Comparison of ENCODE assay signal across 12 cellular contexts in the genomic region with DNA sequence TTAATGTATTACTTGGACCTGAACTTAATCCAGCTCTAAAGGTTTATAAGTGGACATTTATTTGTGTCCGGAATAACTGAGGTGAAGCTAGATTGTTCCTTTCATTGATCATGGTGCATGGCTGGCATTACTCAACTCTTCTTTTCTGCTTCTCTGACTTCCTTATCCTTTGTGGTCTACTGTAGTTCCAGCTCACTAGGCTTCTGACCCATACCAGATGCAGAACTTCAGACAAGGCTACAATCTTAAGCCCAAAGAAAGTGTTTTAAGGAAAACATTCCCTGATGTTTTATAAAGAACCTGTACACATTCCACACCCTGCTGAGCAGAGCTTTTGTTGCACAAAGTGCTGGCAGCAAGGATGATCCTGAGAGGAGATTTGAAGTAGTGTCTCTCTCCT.
A peak's percentile ranks its signal among the peaks of the same experiment; 100 is the strongest.
DNase-seq lines count a peak whose midpoint lies in the region; ATAC-seq and TF ChIP-seq lines count a peak whose summit lies in the region.
"Had no signal": no experiment of that assay in that cellular context is flagged by ENCODE, and none has a peak within 500 bp of the region (broad histone marks: within the 10 kb centered on the region; RNA-seq: fewer than 3 reads in every experiment).

No MANE protein-coding gene starts in this region.

- DNase-seq in activated naive CD8-positive, alpha-beta T cell treated with anti-CD3 and anti-CD28 coated beads for 36 hours = no peak
- DNase-seq in NOMO-1 treated with DMSO at 0.1 percent for 48 hours (lab: John Stamatoyannopoulos, UW; ENCODE audit: unreplicated experiment) (peak; percentile 23), fibroblast of villous mesenchyme (ENCODE audit: low read depth) (peak; percentile 26), upper lobe of right lung (no peak), NCI-H2227 treated with DMSO at 0.1 percent for 48 hours (lab: John Stamatoyannopoulos, UW) (no peak)
- DNase-seq in activated CD4-positive, alpha-beta T cell treated with anti-CD3 and anti-CD28 coated beads for 1 hour = no peak
- DNase-seq: gastrocnemius medialis, Peyer's patch, right lobe of liver had no signal

- intact Hi-C loops in upper lobe of right lung (cut with DNase I) = no loop called here

- peaks cover 16% of the 10 kb centered on the region for H3K4me1 ChIP-seq in upper lobe of right lung
- H3K4me1 ChIP-seq: right lobe of liver had no signal

- H3K4me3 ChIP-seq in fibroblast of villous mesenchyme (ENCODE audit: low read depth, low read length) (no peak overlapping the region), upper lobe of right lung (no peak overlapping the region)
- H3K4me3 ChIP-seq: gastrocnemius medialis, Peyer's patch, right lobe of liver had no signal

- H3K27ac Mint-ChIP-seq in activated naive CD8-positive, alpha-beta T cell = no peak overlapping the region
- H3K27ac Mint-ChIP-seq in activated naive CD8-positive, alpha-beta T cell treated with anti-CD3 and anti-CD28 coated beads for 36 hours = no peak overlapping the region
- H3K27ac Mint-ChIP-seq: activated T-helper 1 cell treated with anti-CD3 and anti-CD28 coated beads, Interleukin-12 subunit alpha, Interleukin-12 subunit beta, Interleukin-2, Interleukin-4 antibody, amounts not matched to agents 30 ng/mL and 10 ng/mL and 1 ng/mL, durations not matched to agents 14 hours and 24 hours and 36 hours had no signal

- ATAC-seq in upper lobe of right lung (peak; percentile 79), HG03442 (IDR thresholded peaks at IDR 0.05; ENCODE audit: unreplicated experiment) (no peak)
- ATAC-seq: gastrocnemius medialis, right lobe of liver had no signal

- H3K27me3 ChIP-seq in upper lobe of right lung = no peaks in the 10 kb centered on the region
- H3K27me3 ChIP-seq: gastrocnemius medialis, Peyer's patch, right lobe of liver had no signal

- H3K27me3 Mint-ChIP-seq in activated naive CD8-positive, alpha-beta T cell = no peaks in the 10 kb centered on the region
- no peaks in the 10 kb centered on the region for H3K27me3 Mint-ChIP-seq in activated naive CD8-positive, alpha-beta T cell treated with anti-CD3 and anti-CD28 coated beads for 36 hours

- peaks cover 2% of the 10 kb centered on the region for H3K36me3 Mint-ChIP-seq in activated naive CD8-positive, alpha-beta T cell
- H3K36me3 Mint-ChIP-seq in activated naive CD8-positive, alpha-beta T cell treated with anti-CD3 and anti-CD28 coated beads for 36 hours = no peaks in the 10 kb centered on the region

- H3K4me1 Mint-ChIP-seq in activated naive CD8-positive, alpha-beta T cell (ENCODE audit: low read depth) = peaks cover 77% of the 10 kb centered on the region
- peaks cover 56% of the 10 kb centered on the region for H3K4me1 Mint-ChIP-seq in activated naive CD8-positive, alpha-beta T cell treated with anti-CD3 and anti-CD28 coated beads for 36 hours

- peak overlapping the region; percentile 30 for H3K4me3 Mint-ChIP-seq in activated naive CD8-positive, alpha-beta T cell
- no peak overlapping the region for H3K4me3 Mint-ChIP-seq in activated naive CD8-positive, alpha-beta T cell treated with anti-CD3 and anti-CD28 coated beads for 36 hours
- H3K4me3 Mint-ChIP-seq: activated T-helper 1 cell treated with anti-CD3 and anti-CD28 coated beads, Interleukin-12 subunit alpha, Interleukin-12 subunit beta, Interleukin-2, Interleukin-4 antibody, amounts not matched to agents 30 ng/mL and 10 ng/mL and 1 ng/mL, durations not matched to agents 14 hours and 24 hours and 36 hours had no signal

- H3K9me3 ChIP-seq in upper lobe of right lung = no peaks in the 10 kb centered on the region
- H3K9me3 ChIP-seq: gastrocnemius medialis, Peyer's patch, right lobe of liver had no signal

- no peak overlapping the region for H3K27ac ChIP-seq in upper lobe of right lung
- H3K27ac ChIP-seq: right lobe of liver had no signal

- TF ChIP-seq CTCF in fibroblast of villous mesenchyme (IDR thresholded peaks at IDR 0.05; ENCODE audit: insufficient read depth, low read depth, low read length) (no peak), upper lobe of right lung (IDR thresholded peaks at IDR 0.05) (no peak)

- H3K9me3 Mint-ChIP-seq in activated naive CD8-positive, alpha-beta T cell (ENCODE audit: low read depth) = no peaks in the 10 kb centered on the region
- no peaks in the 10 kb centered on the region for H3K9me3 Mint-ChIP-seq in activated naive CD8-positive, alpha-beta T cell treated with anti-CD3 and anti-CD28 coated beads for 36 hours

- H3K36me3 ChIP-seq in upper lobe of right lung = no peaks in the 10 kb centered on the region
- H3K36me3 ChIP-seq: gastrocnemius medialis, Peyer's patch, right lobe of liver had no signal

Comparison
In these comparisons a context has a peak if more than half of its experiments do, and no peak if none do; other contexts are left out.
1. DNase-seq: peak in NOMO-1 treated with DMSO at 0.1 percent for 48 hours (single experiment) and fibroblast of villous mesenchyme (single experiment); none in activated naive CD8-positive, alpha-beta T cell treated with anti-CD3 and anti-CD28 coated beads for 36 hours (single experiment), upper lobe of right lung (single experiment), activated CD4-positive, alpha-beta T cell treated with anti-CD3 and anti-CD28 coated beads for 1 hour (single experiment) and NCI-H2227 treated with DMSO at 0.1 percent for 48 hours (single experiment).